In the genomic region with DNA sequence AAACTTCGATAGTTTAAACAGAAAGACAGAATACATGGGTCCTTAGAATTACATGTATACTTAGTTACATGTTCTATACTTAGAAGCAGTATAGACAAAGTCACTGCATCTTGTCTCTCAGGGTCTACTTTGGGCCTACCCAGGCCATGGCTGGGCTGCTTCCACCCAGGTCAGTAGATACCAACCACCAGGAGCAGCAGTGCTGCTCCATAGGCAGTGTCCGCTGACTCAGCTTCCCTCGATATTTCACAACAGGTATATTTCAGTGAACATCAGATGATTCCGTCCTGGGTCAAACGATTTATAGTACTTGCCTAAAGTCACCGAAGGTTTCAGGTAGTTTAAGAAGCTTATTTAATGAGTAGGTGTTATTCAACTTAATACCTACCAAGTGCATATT, we compare ENCODE assay signal across 1 cellular context.
TF ChIP-seq lines count a peak whose summit lies in the region.

No MANE protein-coding gene starts in this region.

TF ChIP-seq in A549, 52 proteins besides CTCF, POLR2A, EP300 and RAD21:
- no peak for TF ChIP-seq TP53 (CRISPR knock-in tag; IDR thresholded peaks at IDR 0.05)
- peak; percentile 89 for TF ChIP-seq MAFK (IDR thresholded peaks at IDR 0.05; ENCODE audit: partially characterized antibody)
- TF ChIP-seq EHF (CRISPR knock-in tag; IDR thresholded peaks at IDR 0.05): no peak
